20 cellular contexts compared by ENCODE assay signal in genomic region chr9:98009437-98009836, GRCh38. TPM values are rescaled to one million over a fixed set of nuclear protein-coding genes. Genes with fewer than 3 reads are reported as not detected.
DNase-seq lines count a peak whose midpoint lies in the region; ATAC-seq and TF ChIP-seq lines count a peak whose summit lies in the region.
"Had no signal": no experiment of that assay in that cellular context is flagged by ENCODE, and none has a peak within 500 bp of the region (broad histone marks: within the 10 kb centered on the region; RNA-seq: fewer than 3 reads in every experiment).

No MANE protein-coding gene starts in this region.

- in situ Hi-C loops in brain microvascular endothelial cell (cut with HindIII; ENCODE audit: low pct_ligation_motif_present, low sequenced_read_pairs), result no loop called here

- H3K27ac Mint-ChIP-seq in CD4-positive, alpha-beta memory T cell, result peak overlapping the region in 6 of 7 donors; percentile 19 to 86 (median 80)
- H3K27ac Mint-ChIP-seq in stimulated activated naive CD8-positive, alpha-beta T cell treated with anti-CD3 and anti-CD28 coated beads, Interleukin-15, amount 100 ng/mL, for 72 hours, result no peak overlapping the region
- H3K27ac Mint-ChIP-seq: activated T-helper 1 cell treated with anti-CD3 and anti-CD28 coated beads, Interleukin-12 subunit alpha, Interleukin-12 subunit beta, Interleukin-2, Interleukin-4 antibody, amounts not matched to agents 30 ng/mL and 10 ng/mL and 1 ng/mL, durations not matched to agents 14 hours and 24 hours and 36 hours had no signal

- peaks cover 64 to 85% of the 10 kb centered on the region in 2 donors for H3K36me3 Mint-ChIP-seq in CD4-positive, alpha-beta memory T cell

- H2AFZ ChIP-seq in Karpas-422 (ENCODE audit: low read length) (no peak overlapping the region), osteoblast (ENCODE audit: low read length) (no peak overlapping the region)

- H3K4me3 Mint-ChIP-seq in CD4-positive, alpha-beta memory T cell, result no peak overlapping the region
- no peak overlapping the region for H3K4me3 Mint-ChIP-seq in stimulated activated naive CD8-positive, alpha-beta T cell treated with anti-CD3 and anti-CD28 coated beads, Interleukin-15, amount 100 ng/mL, for 72 hours
- H3K4me3 Mint-ChIP-seq: activated T-helper 1 cell treated with anti-CD3 and anti-CD28 coated beads, Interleukin-12 subunit alpha, Interleukin-12 subunit beta, Interleukin-2, Interleukin-4 antibody, amounts not matched to agents 30 ng/mL and 10 ng/mL and 1 ng/mL, durations not matched to agents 14 hours and 24 hours and 36 hours had no signal

- H3K9me3 ChIP-seq in CD4-positive, alpha-beta memory T cell (ENCODE audit: control insufficient read depth in 1 of 2, low read length in 2 of 2), result no peaks in the 10 kb centered on the region
- H3K9me3 ChIP-seq in Karpas-422 (ENCODE audit: low read length), result no peaks in the 10 kb centered on the region
- no peaks in the 10 kb centered on the region for H3K9me3 ChIP-seq in osteoblast (ENCODE audit: low read depth, low read length)
- no peaks in the 10 kb centered on the region for H3K9me3 ChIP-seq in stomach
- H3K9me3 ChIP-seq: BE2C, mucosa of descending colon, tibial nerve had no signal

- H3K9me3 Mint-ChIP-seq in CD4-positive, alpha-beta memory T cell, result no peaks in the 10 kb centered on the region
- H3K9me3 Mint-ChIP-seq in stimulated activated naive CD8-positive, alpha-beta T cell treated with anti-CD3 and anti-CD28 coated beads, Interleukin-15, amount 100 ng/mL, for 72 hours, result no peaks in the 10 kb centered on the region
- H3K9me3 Mint-ChIP-seq: activated T-helper 1 cell treated with anti-CD3 and anti-CD28 coated beads, Interleukin-12 subunit alpha, Interleukin-12 subunit beta, Interleukin-2, Interleukin-4 antibody, amounts not matched to agents 30 ng/mL and 10 ng/mL and 1 ng/mL, durations not matched to agents 14 hours and 24 hours and 36 hours had no signal

- CTCF ChIA-PET in CD4-positive, alpha-beta memory T cell (lab: Charles Lee; ENCODE audit: partially characterized antibody), result interaction anchor here (1.3 kb wide), 1 partner anchor 87 kb away, joined by 3 read pairs; the partner anchor contains the start of gene TRMO

- H3K27me3 ChIP-seq in CD4-positive, alpha-beta memory T cell (ENCODE audit: insufficient read depth, low read length), result no peaks in the 10 kb centered on the region
- no peaks in the 10 kb centered on the region for H3K27me3 ChIP-seq in Karpas-422 (ENCODE audit: low read length)
- no peaks in the 10 kb centered on the region for H3K27me3 ChIP-seq in brain microvascular endothelial cell (replicated peaks)
- no peaks in the 10 kb centered on the region for H3K27me3 ChIP-seq in osteoblast (ENCODE audit: insufficient read depth, low read length)
- H3K27me3 ChIP-seq in stomach, result no peaks in the 10 kb centered on the region
- H3K27me3 ChIP-seq: BE2C, tibial nerve had no signal

- H3K4me2 ChIP-seq in Karpas-422 (ENCODE audit: low read depth, low read length, poor library complexity, severe bottlenecking), result peak overlapping the region; percentile 71
- no peak overlapping the region for H3K4me2 ChIP-seq in osteoblast (ENCODE audit: insufficient read depth, low read length)
- H3K4me2 ChIP-seq: smooth muscle cell had no signal

- no peaks in the 10 kb centered on the region for H3K27me3 Mint-ChIP-seq in CD4-positive, alpha-beta memory T cell
- no peaks in the 10 kb centered on the region for H3K27me3 Mint-ChIP-seq in stimulated activated naive CD8-positive, alpha-beta T cell treated with anti-CD3 and anti-CD28 coated beads, Interleukin-15, amount 100 ng/mL, for 72 hours

- intact Hi-C loops in CD4-positive, alpha-beta memory T cell (cut with micrococcal nuclease), result no loop called here
- intact Hi-C loops in stomach (cut with DNase I; ENCODE audit: low total_unique reads), result no loop called here

- H4K20me1 ChIP-seq in Karpas-422 (ENCODE audit: insufficient read depth, low read depth, low read length), result peaks cover 5% of the 10 kb centered on the region
- H4K20me1 ChIP-seq in osteoblast (ENCODE audit: insufficient read depth, low read length), result peaks cover 6% of the 10 kb centered on the region

- TF ChIP-seq CTCF in brain microvascular endothelial cell (IDR thresholded peaks at IDR 0.05; ENCODE audit: low read depth, low read length, missing control alignments) (no peak), osteoblast (IDR thresholded peaks at IDR 0.05; ENCODE audit: extremely low read depth, low read depth, low read length) (no peak), stomach (IDR thresholded peaks at IDR 0.05) (no peak)

- no peaks in the 10 kb centered on the region for H3K4me1 ChIP-seq in CD4-positive, alpha-beta memory T cell (ENCODE audit: insufficient read depth, low read length)
- H3K4me1 ChIP-seq in Karpas-422 (ENCODE audit: low read length), result peaks cover 78% of the 10 kb centered on the region
- H3K4me1 ChIP-seq in osteoblast (ENCODE audit: insufficient read depth, low read length), result peaks cover 38% of the 10 kb centered on the region
- H3K4me1 ChIP-seq in stomach, result peaks cover 0 to 13% (median 6%) of the 10 kb centered on the region in 4 donors
- H3K4me1 ChIP-seq: BE2C had no signal

- H3K9ac ChIP-seq in Karpas-422 (ENCODE audit: low read length), result peak overlapping the region; percentile 28; the same call in 1 of the 2 replicates

- ATAC-seq in stimulated activated naive CD8-positive, alpha-beta T cell treated with anti-CD3 and anti-CD28 coated beads, Interleukin-15, amount 100 ng/mL, for 72 hours, result no peak
- ATAC-seq: mucosa of descending colon had no signal

- H3K27ac ChIP-seq in CD4-positive, alpha-beta memory T cell (ENCODE audit: low read depth, low read length), result no peak overlapping the region
- H3K27ac ChIP-seq in Karpas-422 (ENCODE audit: low read length) (peak overlapping the region; percentile 95), brain microvascular endothelial cell (peak overlapping the region; percentile 25), osteoblast (ENCODE audit: low read depth, low read length) (peak overlapping the region; percentile 9), stomach (peak overlapping the region in 1 of 5 donors; percentile 4)

- no peaks in the 10 kb centered on the region for H3K9me2 ChIP-seq in Karpas-422 (replicated peaks; ENCODE audit: insufficient read depth, low read length)

- peaks cover 88% of the 10 kb centered on the region for H3K36me3 ChIP-seq in CD4-positive, alpha-beta memory T cell (ENCODE audit: insufficient read depth, low read length)
- H3K36me3 ChIP-seq in Karpas-422 (ENCODE audit: insufficient read depth, low read length) (peaks cover 62% of the 10 kb centered on the region), brain microvascular endothelial cell (replicated peaks) (peaks cover 66% of the 10 kb centered on the region), osteoblast (ENCODE audit: insufficient read depth, low read length) (peaks cover 87% of the 10 kb centered on the region), stomach (peaks cover 61 to 100% (median 99%) of the 10 kb centered on the region in 4 donors)

- TF ChIP-seq POLR2A in stomach (IDR thresholded peaks at IDR 0.05), result no peak

- H3K4me3 ChIP-seq in CD4-positive, alpha-beta memory T cell (ENCODE audit: low read length in 2 of 2), result no peak overlapping the region
- H3K4me3 ChIP-seq in Karpas-422 (ENCODE audit: low read length) (no peak overlapping the region), brain microvascular endothelial cell (ENCODE audit: low read depth, low read length) (no peak overlapping the region), osteoblast (ENCODE audit: insufficient read depth, low read length) (no peak overlapping the region), stomach (no peak overlapping the region)
- H3K4me3 ChIP-seq: mucosa of descending colon, smooth muscle cell, tibial nerve had no signal

- TF ChIP-seq EP300 in stomach (IDR thresholded peaks at IDR 0.05), result no peak

- H3K79me2 ChIP-seq in Karpas-422 (ENCODE audit: low read length) (peaks cover 68% of the 10 kb centered on the region), osteoblast (ENCODE audit: insufficient read depth, low read length) (peaks cover 61% of the 10 kb centered on the region)

- POLR2A ChIA-PET in CD4-positive, alpha-beta memory T cell (lab: Charles Lee; ENCODE audit: partially characterized antibody), result no interaction called here

- no peak for DNase-seq in CD4-positive, alpha-beta memory T cell
- no peak for DNase-seq in Karpas-422
- no peak for DNase-seq in brain microvascular endothelial cell
- no peak for DNase-seq in osteoblast (ENCODE audit: insufficient read length, low spot score, missing footprints)
- DNase-seq in stimulated activated naive CD8-positive, alpha-beta T cell treated with anti-CD3 and anti-CD28 coated beads, Interleukin-15, amount 100 ng/mL, for 72 hours, result no peak
- DNase-seq in COR-L47 (lab: John Stamatoyannopoulos, UW), result no peak
- no peak for DNase-seq in stomach
- DNase-seq: activated CD4-positive, alpha-beta T cell treated with anti-CD3 and anti-CD28 coated beads, Interleukin-2, amount 50 U/mL, for 1 hour; amniotic stem cell; BE2C; cerebellar nuclear complex; DMS53; left cardiac atrium; mucosa of descending colon; MV-4-11; NCI-H2081; NCI-H510A treated with DMSO at 0.1 percent for 48 hours had no signal

- peaks cover 13 to 22% (median 13%) of the 10 kb centered on the region in 4 donors for H3K4me1 Mint-ChIP-seq in CD4-positive, alpha-beta memory T cell
- peaks cover 39% of the 10 kb centered on the region for H3K4me1 Mint-ChIP-seq in stimulated activated naive CD8-positive, alpha-beta T cell treated with anti-CD3 and anti-CD28 coated beads, Interleukin-15, amount 100 ng/mL, for 72 hours

- WGBS in stomach, 5 donors, result 83 to 93% (median 92%) methylated on average over 6 of the region's 6 CpGs

RNA-seq across cellular contexts. Expression of gene ANP32B, which starts 26.3 kb away (rescaled TPM):
- 100 to 1,000 TPM; 164 to 168 TPM for total RNA-seq in CD4-positive, alpha-beta memory T cell
- polyA plus RNA-seq in CD4-positive, alpha-beta memory T cell, result 10 to 100 TPM; 70.4 to 92.1 TPM
- total RNA-seq in Karpas-422 (2014; rRNA removed; shearing (Covaris generic); ENCODE audit: low replicate concordance), result 29.1 and 76.3 TPM in 2 replicates
- total RNA-seq in osteoblast (12.7 and 13.8 TPM in 2 replicates), stomach (100 to 1,000 TPM in 1 of 5 donors, 10 to 100 TPM in 3, 1 to 10 TPM in 1; 8.2 to 149 (median 35.3) TPM)
- 100 to 1,000 TPM; 149 to 267 (median 169) TPM for polyA plus RNA-seq in stomach

RNA-seq across cellular contexts. Expression of gene NANS, which starts 47.1 kb away (rescaled TPM):
- total RNA-seq in CD4-positive, alpha-beta memory T cell, result 10 to 100 TPM; 22.1 to 23.2 TPM
- polyA plus RNA-seq in CD4-positive, alpha-beta memory T cell, result 10 to 100 TPM; 34.6 to 55.3 TPM
- total RNA-seq in Karpas-422 (2014; rRNA removed; shearing (Covaris generic); ENCODE audit: low replicate concordance), result 77.9 and 135 TPM in 2 replicates
- 56.1 and 56.6 TPM in 2 replicates for total RNA-seq in osteoblast
- total RNA-seq in stomach, result 100 to 1,000 TPM in 1 of 5 donors, 10 to 100 TPM in 4; 12.1 to 261 (median 82.1) TPM
- 100 to 1,000 TPM in 2 of 3 donors, 10 to 100 TPM in 1; 95.3 to 143 (median 104) TPM for polyA plus RNA-seq in stomach

Comparison
In these comparisons a context has a peak if more than half of its experiments do, and no peak if none do; other contexts are left out.
1. H3K27ac Mint-ChIP-seq: peak in CD4-positive, alpha-beta memory T cell (6 of 7); none in stimulated activated naive CD8-positive, alpha-beta T cell treated with anti-CD3 and anti-CD28 coated beads, Interleukin-15, amount 100 ng/mL, for 72 hours (0 of 2).